In the genomic region with DNA sequence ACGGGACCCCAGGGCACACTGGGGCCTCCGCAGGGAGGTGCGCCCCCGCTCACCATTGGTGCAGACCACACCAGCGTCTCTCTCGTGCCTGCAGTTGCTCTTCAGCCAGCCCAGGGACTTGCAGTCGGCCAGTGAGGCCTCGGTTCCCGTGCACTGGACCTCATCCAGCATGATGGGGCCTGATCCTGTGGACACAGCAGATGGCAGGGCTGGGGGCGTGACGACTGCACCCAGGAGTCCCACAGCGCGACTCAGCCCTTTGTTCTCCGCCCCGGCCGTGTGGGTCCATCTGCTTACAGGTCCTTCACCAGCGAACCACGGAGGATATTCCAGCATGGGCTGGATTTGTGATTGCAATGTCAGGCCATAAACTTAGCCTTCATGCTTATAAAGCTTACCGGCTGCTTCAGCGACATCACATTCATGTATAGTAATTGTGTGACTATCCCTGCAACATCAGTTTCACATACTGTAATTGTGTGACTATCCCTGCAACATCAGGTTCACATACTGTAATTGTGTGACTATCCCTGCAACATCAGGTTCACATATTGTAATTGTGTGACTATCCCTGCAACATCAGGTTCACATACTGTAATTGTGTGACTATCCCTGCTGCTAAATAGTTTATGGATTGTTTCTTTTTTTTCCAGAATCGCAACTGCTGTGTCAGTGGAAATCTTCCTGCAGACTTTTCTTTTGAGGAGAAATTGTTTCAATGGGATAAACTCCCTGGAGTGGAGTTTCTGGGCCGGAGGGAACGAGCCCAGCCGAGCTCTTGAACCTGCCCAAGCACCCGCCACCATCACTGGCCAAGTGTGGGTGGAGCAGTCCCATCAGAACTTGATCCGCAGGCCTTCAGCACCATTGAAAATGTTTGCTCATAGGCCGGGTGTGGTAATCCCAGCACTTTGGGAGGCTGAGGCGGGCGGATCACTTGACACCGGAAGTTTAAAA, we compare ENCODE assay signal across 8 cellular contexts. TPM values are rescaled to one million over a fixed set of nuclear protein-coding genes. Genes with fewer than 3 reads are reported as not detected.
DNase-seq lines count a peak whose midpoint lies in the region; ATAC-seq and TF ChIP-seq lines count a peak whose summit lies in the region.

No MANE protein-coding gene starts in this region.

- POLR2A ChIA-PET in AG04450 (lab: Yijun Ruan, JAX): interaction anchor here (0.6 to 1.1 kb wide), 3 partner anchors 40 to 122 kb away, joined by 3 read pairs; no protein-coding TSS in a partner anchor
- POLR2A ChIA-PET in IMR-90 (lab: Charles Lee; ENCODE audit: unreplicated experiment): no interaction called here

- H3K27me3 ChIP-seq in AG04450 (ENCODE audit: control insufficient read depth, insufficient read depth, low read length): no peaks in the 10 kb centered on the region
- no peaks in the 10 kb centered on the region for H3K27me3 ChIP-seq in IMR-90 (ENCODE audit: control insufficient read depth, insufficient read depth, low read length)
- H3K27me3 ChIP-seq in foreskin keratinocyte: no peaks in the 10 kb centered on the region

- H2BK5ac ChIP-seq in IMR-90 (ENCODE audit: low read depth, low read length, poor library complexity, severe bottlenecking): peak overlapping the region; percentile 76

- H2AFZ ChIP-seq in IMR-90 (replicated peaks; ENCODE audit: low read length, poor library complexity): peak overlapping the region; percentile 82

- H2AK9ac ChIP-seq in IMR-90 (replicated peaks; ENCODE audit: low read depth, low read length, poor library complexity): peak overlapping the region; percentile 58

- H3K9me1 ChIP-seq in IMR-90 (ENCODE audit: insufficient read depth, low read length): peaks cover 14% of the 10 kb centered on the region

- H3K56ac ChIP-seq in IMR-90 (ENCODE audit: extremely low read depth, insufficient read depth, low read length): no peak overlapping the region

- dilution Hi-C loops in IMR-90 (cut with HindIII; ENCODE audit: low sequenced_read_pairs, unreplicated experiment): no loop called here

- peaks cover 5% of the 10 kb centered on the region; the same call in 1 of the 2 replicates for H4K20me1 ChIP-seq in IMR-90 (ENCODE audit: insufficient read depth, low read length)

- H4K91ac ChIP-seq in IMR-90 (ENCODE audit: insufficient read depth, low read depth, low read length): peak overlapping the region; percentile 53

- H3K4me1 ChIP-seq in IMR-90 (ENCODE audit: control insufficient read depth, insufficient read depth, low read length): peaks cover 32% of the 10 kb centered on the region
- H3K4me1 ChIP-seq in foreskin keratinocyte: peaks cover 4% of the 10 kb centered on the region

- peak; percentile 55 for DNase-seq in AG04450 (ENCODE audit: low read depth, low spot score)
- DNase-seq in IMR-90: peak; percentile 84
- peak; percentile 43 for DNase-seq in astrocyte of the cerebellum (ENCODE audit: low read depth)
- peak; percentile 88 for DNase-seq in iris pigment epithelial cell (ENCODE audit: low read depth)
- DNase-seq in superior temporal gyrus (ENCODE audit: extremely low spot score): peak; percentile 46
- DNase-seq in foreskin keratinocyte: no peak

- H3K36me3 ChIP-seq in IMR-90 (ENCODE audit: control insufficient read depth, insufficient read depth, low read length): peaks cover 8% of the 10 kb centered on the region; the same call in 1 of the 2 replicates

- no peak overlapping the region for H2BK15ac ChIP-seq in IMR-90 (ENCODE audit: low read depth, low read length)

- whole genome bisulfite sequencing in IMR-90 (ENCODE audit: extremely low coverage in 2 of 2, insufficient read length in 1 of 2), 2 experiments: 47% methylated on average over 15 of the region's 30 CpGs; no CpG with 5 or more reads in 1 of the 2 experiments

- H3K27ac ChIP-seq in AG04450 (ENCODE audit: low read depth, low read length) (peak overlapping the region; percentile 74), IMR-90 (ENCODE audit: insufficient read depth, low read length) (peak overlapping the region; percentile 66), foreskin keratinocyte (no peak overlapping the region)

- no peak for TF ChIP-seq RAD21 in IMR-90 (IDR thresholded peaks at IDR 0.05; ENCODE audit: low read length)

- H3K4me2 ChIP-seq in IMR-90 (ENCODE audit: low read depth, low read length): peak overlapping the region; percentile 44

- no peak overlapping the region for H3K4me3 ChIP-seq in AG04450 (ENCODE audit: low read depth, low read length)
- H3K4me3 ChIP-seq in IMR-90 (ENCODE audit: insufficient read depth, low read depth, low read length): peak overlapping the region; percentile 6; the same call in 1 of the 2 replicates
- H3K4me3 ChIP-seq in astrocyte of the cerebellum (ENCODE audit: low read depth, low read length): no peak overlapping the region

- H3K9me3 ChIP-seq in AG04450 (ENCODE audit: control insufficient read depth, insufficient read depth, low read length) (no peaks in the 10 kb centered on the region; the same call in 1 of the 2 replicates), IMR-90 (ENCODE audit: control insufficient read depth, insufficient read depth, low read length) (no peaks in the 10 kb centered on the region)

- no peak overlapping the region for H2BK20ac ChIP-seq in IMR-90 (ENCODE audit: low read depth, low read length)

- no peak for TF ChIP-seq POLR2A in IMR-90 (IDR thresholded peaks at IDR 0.05; ENCODE audit: low read depth, low read length)

- H3K4ac ChIP-seq in IMR-90 (ENCODE audit: low read depth, low read length): peak overlapping the region; percentile 54

- CTCF ChIA-PET in AG04450 (lab: Charles Lee) (interaction anchor here (0.6 to 0.7 kb wide), 3 partner anchors 18 to 167 kb away, joined by 3 to 11 read pairs (median 3); no protein-coding TSS in a partner anchor), IMR-90 (lab: Yijun Ruan, JAX) (interaction anchor here (1.4 kb wide), 1 partner anchor 109 kb away, joined by 5 read pairs; no protein-coding TSS in a partner anchor)

- H3K23ac ChIP-seq in IMR-90 (ENCODE audit: low read depth, low read length): no peak overlapping the region; the same call in 1 of the 2 replicates

- peak overlapping the region; percentile 46 for H2BK120ac ChIP-seq in IMR-90 (ENCODE audit: low read depth, low read length)

- no TSS peak for BruUV-seq in IMR-90 (replicated peaks; lab: Mats Ljungman, UMichigan)

- TF ChIP-seq CTCF in AG04450 (IDR thresholded peaks at IDR 0.05; ENCODE audit: low read depth, low read length) (no peak), IMR-90 (conservative IDR thresholded peaks at IDR 0.05; ENCODE audit: low read depth, low read length) (no peak), astrocyte of the cerebellum (IDR thresholded peaks at IDR 0.05; ENCODE audit: low read depth, low read length, missing control alignments) (no peak), foreskin keratinocyte (conservative IDR thresholded peaks at IDR 0.05) (no peak)

- H3K9ac ChIP-seq in IMR-90 (ENCODE audit: low read depth, low read length): no peak overlapping the region

- H4K8ac ChIP-seq in IMR-90 (ENCODE audit: low read depth in 2 of 2, low read length in 2 of 2): peak overlapping the region in 1 of 2 experiments; percentile 58; a peak in 3 of 4 replicates

- ATAC-seq in IMR-90 (ENCODE audit: low read depth): peak; percentile 60
- ATAC-seq in foreskin keratinocyte: no peak
- ATAC-seq in HG02678 (IDR thresholded peaks at IDR 0.05; ENCODE audit: unreplicated experiment): no peak
- no peak for ATAC-seq in GM19328 (IDR thresholded peaks at IDR 0.05; ENCODE audit: unreplicated experiment)

- H3K14ac ChIP-seq in IMR-90 (replicated peaks; ENCODE audit: low read depth, low read length): peak overlapping the region; percentile 69

- in situ Hi-C loops in IMR-90 (cut with MboI; ENCODE audit: low sequenced_read_pairs): loop anchor here (25.0 kb wide), 1 partner anchor 488 kb away; no protein-coding TSS in a partner anchor
- in situ Hi-C loops in astrocyte of the cerebellum (cut with HindIII; ENCODE audit: low sequenced_read_pairs): no loop called here

- no peak overlapping the region for H3K18ac ChIP-seq in IMR-90 (ENCODE audit: low read depth, low read length)

- H3K79me1 ChIP-seq in IMR-90 (ENCODE audit: low read depth in 1 of 2, low read length in 2 of 2): peaks cover 7 to 63% of the 10 kb centered on the region in 2 experiments; a peak in 3 of 4 replicates

- H2AK5ac ChIP-seq in IMR-90 (ENCODE audit: low read depth, low read length): peak overlapping the region; percentile 35; the same call in 1 of the 2 replicates

- intact Hi-C loops in IMR-90 (cut with micrococcal nuclease): no loop called here

- H4K5ac ChIP-seq in IMR-90 (ENCODE audit: low read depth, low read length): 0 out of 2 replicates have a peak overlapping the region, but pooled peaks have one; percentile 4

RNA-seq across cellular contexts. Expression of a gene that starts 4.8 kb away (rescaled TPM):
- polyA plus RNA-seq in AG04450 (2011; rRNA removed) (126 and 171 TPM in 2 replicates), IMR-90 (2012; rRNA removed) (249 and 273 TPM in 2 replicates), foreskin keratinocyte (375 and 407 TPM in 2 replicates)
- polyA minus RNA-seq in AG04450 (2011; rRNA and poly(A)+ RNA removed): 53.5 and 76.3 TPM in 2 replicates
- total RNA-seq in IMR-90 (2012; rRNA removed) (33.7 and 34.7 TPM in 2 replicates), foreskin keratinocyte (339 and 389 TPM in 2 replicates)
- 146 and 259 TPM in 2 replicates for polyA plus RNA-seq in IMR-90 (2012; cell fraction: cytosol; rRNA removed)
- polyA plus RNA-seq in IMR-90 (2012; cell fraction: nucleus; rRNA removed; ENCODE audit: low replicate concordance): 165 and 308 TPM in 2 replicates

RNA-seq across cellular contexts. Expression of a gene that starts 34.7 kb away (rescaled TPM):
- 61.6 and 65.5 TPM in 2 replicates for polyA plus RNA-seq in AG04450 (2011; rRNA removed)
- polyA minus RNA-seq in AG04450 (2011; rRNA and poly(A)+ RNA removed): 50.0 and 51.1 TPM in 2 replicates
- total RNA-seq in IMR-90 (2012; rRNA removed): 50.0 and 51.8 TPM in 2 replicates
- polyA plus RNA-seq in IMR-90 (2012; rRNA removed): 73.4 and 90.7 TPM in 2 replicates
- 61.1 and 63.0 TPM in 2 replicates for polyA plus RNA-seq in IMR-90 (2012; cell fraction: cytosol; rRNA removed)
- polyA plus RNA-seq in IMR-90 (2012; cell fraction: nucleus; rRNA removed; ENCODE audit: low replicate concordance): 33.7 and 43.7 TPM in 2 replicates
- 67.2 and 68.5 TPM in 2 replicates for total RNA-seq in foreskin keratinocyte
- 48.4 and 49.3 TPM in 2 replicates for polyA plus RNA-seq in foreskin keratinocyte

RNA-seq across cellular contexts. Expression of a gene that starts 49.1 kb away (rescaled TPM):
- polyA plus RNA-seq in AG04450 (2011; rRNA removed) (15.4 and 23.4 TPM in 2 replicates), IMR-90 (2012; rRNA removed) (8.4 and 9.0 TPM in 2 replicates), foreskin keratinocyte (26.0 and 34.5 TPM in 2 replicates)
- 11.5 and 22.3 TPM in 2 replicates for polyA minus RNA-seq in AG04450 (2011; rRNA and poly(A)+ RNA removed)
- total RNA-seq in IMR-90 (2012; rRNA removed) (1.7 and 3.4 TPM in 2 replicates), foreskin keratinocyte (29.5 and 38.9 TPM in 2 replicates)
- polyA plus RNA-seq in IMR-90 (2012; cell fraction: cytosol; rRNA removed): 5.2 and 16.8 TPM in 2 replicates
- polyA plus RNA-seq in IMR-90 (2012; cell fraction: nucleus; rRNA removed; ENCODE audit: low replicate concordance): 7.4 and 9.5 TPM in 2 replicates

RNA-seq across cellular contexts. Expression of a gene that starts 49.7 kb away (rescaled TPM):
- 356 and 387 TPM in 2 replicates for polyA plus RNA-seq in AG04450 (2011; rRNA removed)
- polyA minus RNA-seq in AG04450 (2011; rRNA and poly(A)+ RNA removed): 165 and 172 TPM in 2 replicates
- 43.9 and 48.6 TPM in 2 replicates for total RNA-seq in IMR-90 (2012; rRNA removed)
- 352 and 416 TPM in 2 replicates for polyA plus RNA-seq in IMR-90 (2012; rRNA removed)
- 411 and 495 TPM in 2 replicates for polyA plus RNA-seq in IMR-90 (2012; cell fraction: cytosol; rRNA removed)
- 193 and 240 TPM in 2 replicates for polyA plus RNA-seq in IMR-90 (2012; cell fraction: nucleus; rRNA removed; ENCODE audit: low replicate concordance)
- 7.5 and 11.2 TPM in 2 replicates for total RNA-seq in foreskin keratinocyte
- polyA plus RNA-seq in foreskin keratinocyte: 6.3 and 8.3 TPM in 2 replicates

Comparison
In these comparisons a context has a peak if more than half of its experiments do, and no peak if none do; other contexts are left out.
1. DNase-seq: peak in AG04450 (single experiment), IMR-90 (single experiment), astrocyte of the cerebellum (single experiment), iris pigment epithelial cell (single experiment) and superior temporal gyrus (single experiment); none in foreskin keratinocyte (0 of 2).